Comparison of ENCODE assay signal across 1 cellular context in genomic region chr4:722181-722725, GRCh38.
TF ChIP-seq lines count a peak whose summit lies in the region.

No MANE protein-coding gene starts in this region.

TF ChIP-seq in GM12878, 131 proteins besides CTCF, POLR2A, EP300 and RAD21:
- TF ChIP-seq BCL3 (IDR thresholded peaks at IDR 0.05; ENCODE audit: borderline replicate concordance, insufficient read depth, low read depth, low read length, poor library complexity, severe bottlenecking) (peak; percentile 41), ZBED1 (IDR thresholded peaks at IDR 0.05; ENCODE audit: borderline replicate concordance) (no peak)
TF ChIP-seq in GM12878: peak in this region for 1.
